10 cellular contexts compared by ENCODE assay signal in genomic region chr12:113186666-113187325, GRCh38. TPM values are rescaled to one million over a fixed set of nuclear protein-coding genes. Genes with fewer than 3 reads are reported as not detected.
DNase-seq lines count a peak whose midpoint lies in the region; ATAC-seq and TF ChIP-seq lines count a peak whose summit lies in the region.
"Had no signal": no experiment of that assay in that cellular context is flagged by ENCODE, and none has a peak within 500 bp of the region (broad histone marks: within the 10 kb centered on the region; RNA-seq: fewer than 3 reads in every experiment).

No MANE protein-coding gene starts in this region.

- H3K4me3 Mint-ChIP-seq in stimulated activated naive CD8-positive, alpha-beta T cell treated with anti-CD3 and anti-CD28 coated beads, Interleukin-15, Interleukin-2, amounts not matched to agents 100 ng/mL and 50 ng/mL, for 24 hours: peak overlapping the region; percentile 94

- no peaks in the 10 kb centered on the region for H3K9me3 Mint-ChIP-seq in stimulated activated naive CD8-positive, alpha-beta T cell treated with anti-CD3 and anti-CD28 coated beads, Interleukin-15, Interleukin-2, amounts not matched to agents 100 ng/mL and 50 ng/mL, for 24 hours

- H4K8ac ChIP-seq in mesenchymal stem cell (ENCODE audit: low read length): no peak overlapping the region

- H3K36me3 ChIP-seq in mesenchymal stem cell (ENCODE audit: control insufficient read depth in 1 of 2, insufficient read depth in 2 of 2, low read depth in 1 of 2, low read length in 2 of 2): peaks cover 24 to 25% of the 10 kb centered on the region in 2 experiments

- H4K91ac ChIP-seq in mesenchymal stem cell (ENCODE audit: low read length): peak overlapping the region; percentile 53

- no peak for DNase-seq in stimulated activated naive CD8-positive, alpha-beta T cell treated with anti-CD3 and anti-CD28 coated beads, Interleukin-15, Interleukin-2, amounts not matched to agents 100 U/mL and 50 U/mL, for 24 hours
- DNase-seq in astrocyte of the spinal cord (ENCODE audit: low read depth, low spot score) (no peak), mesenchymal stem cell (no peak), activated gamma-delta T cell treated with Interleukin-2 at 50 U/mL for 16 hours (no peak), globus pallidus (ENCODE audit: low spot score) (no peak)
- DNase-seq: NCI-H774, testis had no signal

- no peak for ATAC-seq in stimulated activated naive CD8-positive, alpha-beta T cell treated with anti-CD3 and anti-CD28 coated beads, Interleukin-15, Interleukin-2, amounts not matched to agents 100 U/mL and 50 U/mL, for 24 hours
- ATAC-seq in GM21528 (IDR thresholded peaks at IDR 0.05; ENCODE audit: low FRiP score, unreplicated experiment): no peak
- ATAC-seq in GM18909 (IDR thresholded peaks at IDR 0.05; ENCODE audit: poor library complexity, unreplicated experiment): no peak

- TF ChIP-seq CTCF in astrocyte of the spinal cord (IDR thresholded peaks at IDR 0.05; ENCODE audit: low read depth, low read length): no peak

- no peaks in the 10 kb centered on the region for H3K27me3 ChIP-seq in mesenchymal stem cell (ENCODE audit: control insufficient read depth in 1 of 2, insufficient read depth in 1 of 2, low read length in 2 of 2)
- H3K27me3 ChIP-seq: testis had no signal

- H2BK120ac ChIP-seq in mesenchymal stem cell (ENCODE audit: low read depth, low read length): no peak overlapping the region

- no peak overlapping the region for H3K27ac ChIP-seq in mesenchymal stem cell (ENCODE audit: low read length, poor library complexity, severe bottlenecking)
- H3K27ac ChIP-seq: testis had no signal

- H2BK12ac ChIP-seq in mesenchymal stem cell (ENCODE audit: low read length in 2 of 2): peak overlapping the region in 1 of 2 experiments; percentile 45

- H3K36me3 Mint-ChIP-seq in stimulated activated naive CD8-positive, alpha-beta T cell treated with anti-CD3 and anti-CD28 coated beads, Interleukin-15, Interleukin-2, amounts not matched to agents 100 ng/mL and 50 ng/mL, for 24 hours (ENCODE audit: low read depth): peaks cover 39% of the 10 kb centered on the region

- H2BK15ac ChIP-seq in mesenchymal stem cell (ENCODE audit: low read depth, poor library complexity, severe bottlenecking): no peak overlapping the region

- peak overlapping the region; percentile 8 for H2AK5ac ChIP-seq in mesenchymal stem cell (ENCODE audit: low read length, severe bottlenecking)

- peaks cover 40% of the 10 kb centered on the region for H3K4me1 Mint-ChIP-seq in stimulated activated naive CD8-positive, alpha-beta T cell treated with anti-CD3 and anti-CD28 coated beads, Interleukin-15, Interleukin-2, amounts not matched to agents 100 ng/mL and 50 ng/mL, for 24 hours (ENCODE audit: low read depth)

- no peaks in the 10 kb centered on the region for H3K27me3 Mint-ChIP-seq in stimulated activated naive CD8-positive, alpha-beta T cell treated with anti-CD3 and anti-CD28 coated beads, Interleukin-15, Interleukin-2, amounts not matched to agents 100 ng/mL and 50 ng/mL, for 24 hours

- H3K27ac Mint-ChIP-seq in stimulated activated naive CD8-positive, alpha-beta T cell treated with anti-CD3 and anti-CD28 coated beads, Interleukin-15, Interleukin-2, amounts not matched to agents 100 ng/mL and 50 ng/mL, for 24 hours: peak overlapping the region; percentile 95

- H3K4me1 ChIP-seq in mesenchymal stem cell (ENCODE audit: control insufficient read depth, insufficient read depth, low read depth, low read length): peaks cover 18% of the 10 kb centered on the region

- H3K23ac ChIP-seq in mesenchymal stem cell (ENCODE audit: low read length in 2 of 2): peak overlapping the region in 1 of 2 experiments; percentile 23

- no peaks in the 10 kb centered on the region for H3K9me3 ChIP-seq in mesenchymal stem cell (ENCODE audit: control insufficient read depth, low read length)
- H3K9me3 ChIP-seq: testis had no signal

- no peak overlapping the region for H3K18ac ChIP-seq in mesenchymal stem cell (ENCODE audit: low read depth in 1 of 2, low read length in 2 of 2)

- 89% methylated on average over 14 of the region's 16 CpGs for WGBS in mesenchymal stem cell

- in situ Hi-C loops in astrocyte of the spinal cord (cut with HindIII; ENCODE audit: low sequenced_read_pairs): no loop called here

- H3K4me2 ChIP-seq in mesenchymal stem cell (ENCODE audit: low read length, poor library complexity, severe bottlenecking): peak overlapping the region; percentile 92

- no peak overlapping the region for H3K14ac ChIP-seq in mesenchymal stem cell (ENCODE audit: low read length in 2 of 2)

- no peak overlapping the region for H2BK5ac ChIP-seq in mesenchymal stem cell (ENCODE audit: low read depth, low read length, poor library complexity, severe bottlenecking)

- no peak overlapping the region for H2AFZ ChIP-seq in mesenchymal stem cell (ENCODE audit: low read depth, low read length)

- peak overlapping the region; percentile 96 for H3K9ac ChIP-seq in mesenchymal stem cell (ENCODE audit: low read length)

- peaks cover 36% of the 10 kb centered on the region for H3K79me1 ChIP-seq in mesenchymal stem cell (replicated peaks; ENCODE audit: low read length, poor library complexity, severe bottlenecking)

- H3K4ac ChIP-seq in mesenchymal stem cell (ENCODE audit: low read depth in 1 of 2, low read length in 2 of 2): peak overlapping the region in 1 of 2 experiments; percentile 56

- H3K4me3 ChIP-seq in astrocyte of the spinal cord (ENCODE audit: low read depth, low read length) (peak overlapping the region; percentile 4), mesenchymal stem cell (ENCODE audit: insufficient read depth in 1 of 2, low read depth in 1 of 2, low read length in 2 of 2) (peak overlapping the region in 1 of 2 experiments; percentile 98)

RNA-seq across cellular contexts. Expression of gene RITA1, which starts 1.3 kb away (rescaled TPM):
- polyA plus RNA-seq in mesenchymal stem cell (2013, experiment 1 of 2): 15.4 TPM
- 14.6 TPM for polyA plus RNA-seq in mesenchymal stem cell (2013, experiment 2 of 2)

RNA-seq across cellular contexts. Expression of gene DDX54, which starts 1.5 kb away (rescaled TPM):
- polyA plus RNA-seq in mesenchymal stem cell (2013, experiment 1 of 2): 34.2 TPM
- polyA plus RNA-seq in mesenchymal stem cell (2013, experiment 2 of 2): 36.4 TPM

RNA-seq across cellular contexts. Expression of gene TPCN1, which starts 34.5 kb away (rescaled TPM):
- polyA plus RNA-seq in mesenchymal stem cell (2013, experiment 1 of 2): 57.5 TPM
- 58.5 TPM for polyA plus RNA-seq in mesenchymal stem cell (2013, experiment 2 of 2)

RNA-seq across cellular contexts. Expression of gene CFAP73, which starts 37.3 kb away (rescaled TPM):
- not detected for polyA plus RNA-seq in mesenchymal stem cell (2013, experiment 1 of 2)
- 0.03 TPM for polyA plus RNA-seq in mesenchymal stem cell (2013, experiment 2 of 2)

RNA-seq across cellular contexts. Expression of gene RASAL1, which starts 51.2 kb away (rescaled TPM):
- not detected for polyA plus RNA-seq in mesenchymal stem cell (2013, experiment 1 of 2)
- polyA plus RNA-seq in mesenchymal stem cell (2013, experiment 2 of 2): not detected
